In genomic region chr4:86014599-86014998, GRCh38 we compare ENCODE assay signal across 9 cellular contexts.
DNase-seq lines count a peak whose midpoint lies in the region; ATAC-seq and TF ChIP-seq lines count a peak whose summit lies in the region.
"Had no signal": no experiment of that assay in that cellular context is flagged by ENCODE, and none has a peak within 500 bp of the region (broad histone marks: within the 10 kb centered on the region; RNA-seq: fewer than 3 reads in every experiment).

No MANE protein-coding gene starts in this region.

- H3K4me3 ChIP-seq in BLaER1 (no peak overlapping the region), adipocyte (ENCODE audit: low read length) (peak overlapping the region; percentile 10), psoas muscle (no peak overlapping the region)

- DNase-seq in adipocyte (ENCODE audit: low read depth) (no peak), psoas muscle (no peak), middle frontal gyrus (ENCODE audit: extremely low spot score, low spot score) (no peak)
- no peak for DNase-seq in activated CD4-positive, alpha-beta T cell treated with anti-CD3 and anti-CD28 coated beads for 1 hour

- peak; percentile 85 for ATAC-seq in GM19452 (IDR thresholded peaks at IDR 0.05; ENCODE audit: unreplicated experiment)
- ATAC-seq in HG03095 (IDR thresholded peaks at IDR 0.05; ENCODE audit: unreplicated experiment), result peak; percentile 95
- ATAC-seq in psoas muscle, result no peak
- ATAC-seq in GM19324 (IDR thresholded peaks at IDR 0.05; ENCODE audit: low FRiP score, unreplicated experiment), result no peak

- H3K4me1 ChIP-seq in BLaER1 (peaks cover 19% of the 10 kb centered on the region), adipocyte (ENCODE audit: control insufficient read depth, insufficient read depth, low read length) (peaks cover 51% of the 10 kb centered on the region), psoas muscle (no peaks in the 10 kb centered on the region)

- H3K27me3 ChIP-seq in BLaER1, result no peaks in the 10 kb centered on the region
- H3K27me3 ChIP-seq in adipocyte (replicated peaks; ENCODE audit: control insufficient read depth, insufficient read depth, low read length), result no peaks in the 10 kb centered on the region
- H3K27me3 ChIP-seq in psoas muscle (ENCODE audit: insufficient read depth in 3 of 3, low read length in 2 of 3), result no peaks in the 10 kb centered on the region

- H3K9me3 ChIP-seq in BLaER1 (no peaks in the 10 kb centered on the region), adipocyte (ENCODE audit: control insufficient read depth, low read length) (no peaks in the 10 kb centered on the region), psoas muscle (no peaks in the 10 kb centered on the region)

- no peaks in the 10 kb centered on the region for H3K36me3 ChIP-seq in BLaER1
- no peaks in the 10 kb centered on the region for H3K36me3 ChIP-seq in adipocyte (ENCODE audit: control insufficient read depth, insufficient read depth, low read length, severe bottlenecking)
- no peaks in the 10 kb centered on the region for H3K36me3 ChIP-seq in psoas muscle (ENCODE audit: insufficient read depth in 1 of 2, low read depth in 1 of 2)

- no peaks in the 10 kb centered on the region for H4K20me1 ChIP-seq in BLaER1

- no peak overlapping the region for H3K9ac ChIP-seq in BLaER1
- no peak overlapping the region for H3K9ac ChIP-seq in adipocyte (ENCODE audit: low read length)

- H3K4me2 ChIP-seq in BLaER1, result peak overlapping the region; percentile 67

- H3K27ac ChIP-seq in BLaER1, result no peak overlapping the region
- H3K27ac ChIP-seq in psoas muscle, result no peak overlapping the region
- H3K27ac ChIP-seq: RWPE1 had no signal

- no peak for TF ChIP-seq CTCF in psoas muscle (IDR thresholded peaks at IDR 0.05)

- intact Hi-C loops in psoas muscle (cut with DNase I), result no loop called here

- WGBS in psoas muscle, 3 donors, result 76 to 77% (median 76%) methylated on average over 5 of the region's 5 CpGs

Comparison
In these comparisons a context has a peak if more than half of its experiments do, and no peak if none do; other contexts are left out.
1. ATAC-seq: peak in GM19452 (single experiment) and HG03095 (single experiment); none in psoas muscle (0 of 4) and GM19324 (single experiment).